Comparison of ENCODE assay signal across 11 cellular contexts in genomic region chr9:137168575-137168906, GRCh38. TPM values are rescaled to one million over a fixed set of nuclear protein-coding genes. Genes with fewer than 3 reads are reported as not detected.
DNase-seq lines count a peak whose midpoint lies in the region; ATAC-seq and TF ChIP-seq lines count a peak whose summit lies in the region.
"Had no signal": no experiment of that assay in that cellular context is flagged by ENCODE, and none has a peak within 500 bp of the region (broad histone marks: within the 10 kb centered on the region; RNA-seq: fewer than 3 reads in every experiment).

No MANE protein-coding gene starts in this region.

- no peak for DNase-seq in T-helper 2 cell treated with Interferon-gamma antibody and Interleukin-4, amounts not matched to agents 5 μg/mL and 100 μg/mL, for 36 hours (ENCODE audit: low spot score)
- no peak for DNase-seq in T-helper 2 cell
- DNase-seq in WERI-Rb-1 = no peak
- no peak for DNase-seq in testis
- no peak for DNase-seq in DMS114 treated with DMSO at 0.1 percent for 48 hours (lab: John Stamatoyannopoulos, UW; ENCODE audit: unreplicated experiment)
- no peak for DNase-seq in activated T-helper 1 cell treated with anti-CD3 and anti-CD28 coated beads, Interleukin-12 subunit alpha, Interleukin-12 subunit beta, Interleukin-2, Interleukin-4 antibody, amounts not matched to agents 30 ng/mL and 10 ng/mL and 1 ng/mL, durations not matched to agents 14 hours and 24 hours and 36 hours (ENCODE audit: low spot score)
- DNase-seq: CD4-positive, CD25-positive, alpha-beta regulatory T cell; central memory CD4-positive, alpha-beta T cell had no signal

- intact Hi-C loops in testis (cut with DNase I; ENCODE audit: low total_unique reads) = no loop called here
- intact Hi-C loops in activated T-helper 1 cell treated with anti-CD3 and anti-CD28 coated beads, Interleukin-12 subunit alpha, Interleukin-12 subunit beta, Interleukin-2, Interleukin-4 antibody, amounts not matched to agents 30 ng/mL and 10 ng/mL and 1 ng/mL, durations not matched to agents 14 hours and 24 hours and 36 hours (cut with micrococcal nuclease) = loop anchor here (2.0 kb wide), 1 partner anchor 30 kb away; the partner anchor contains the start of gene GRIN1

- H3K4me1 ChIP-seq in testis = peaks cover 15% of the 10 kb centered on the region

- H3K36me3 Mint-ChIP-seq in T-helper 2 cell treated with Interferon-gamma antibody and Interleukin-4, amounts not matched to agents 5 μg/mL and 100 μg/mL, for 36 hours (ENCODE audit: low read depth) = no peaks in the 10 kb centered on the region
- no peaks in the 10 kb centered on the region for H3K36me3 Mint-ChIP-seq in activated T-helper 1 cell treated with anti-CD3 and anti-CD28 coated beads, Interleukin-12 subunit alpha, Interleukin-12 subunit beta, Interleukin-2, Interleukin-4 antibody, amounts not matched to agents 30 ng/mL and 10 ng/mL and 1 ng/mL, durations not matched to agents 14 hours and 24 hours and 36 hours (ENCODE audit: low read depth)
- H3K36me3 Mint-ChIP-seq: CD4-positive, CD25-positive, alpha-beta regulatory T cell had no signal

- peak overlapping the region; percentile 61; the same call in 1 of the 2 replicates for H3K27ac ChIP-seq in WERI-Rb-1
- no peak overlapping the region for H3K27ac ChIP-seq in testis

- H3K27me3 Mint-ChIP-seq in T-helper 2 cell treated with Interferon-gamma antibody and Interleukin-4, amounts not matched to agents 5 μg/mL and 100 μg/mL, for 36 hours (ENCODE audit: low read depth) = peaks cover 33% of the 10 kb centered on the region
- peaks cover 26% of the 10 kb centered on the region for H3K27me3 Mint-ChIP-seq in activated T-helper 1 cell treated with anti-CD3 and anti-CD28 coated beads, Interleukin-12 subunit alpha, Interleukin-12 subunit beta, Interleukin-2, Interleukin-4 antibody, amounts not matched to agents 30 ng/mL and 10 ng/mL and 1 ng/mL, durations not matched to agents 14 hours and 24 hours and 36 hours (ENCODE audit: insufficient read depth)

- H3K9me3 ChIP-seq in WERI-Rb-1 (ENCODE audit: severe bottlenecking) = no peaks in the 10 kb centered on the region
- no peaks in the 10 kb centered on the region for H3K9me3 ChIP-seq in iPS-18c (ENCODE audit: control insufficient read depth, insufficient read depth, low read length)
- no peaks in the 10 kb centered on the region for H3K9me3 ChIP-seq in testis

- 0% methylated on average over 20 of the region's 35 CpGs; no CpG with 5 or more reads in 1 of the 2 donors for WGBS in testis, 2 donors

- H3K27ac Mint-ChIP-seq in T-helper 2 cell treated with Interferon-gamma antibody and Interleukin-4, amounts not matched to agents 5 μg/mL and 100 μg/mL, for 36 hours = no peak overlapping the region
- H3K27ac Mint-ChIP-seq in activated T-helper 1 cell treated with anti-CD3 and anti-CD28 coated beads, Interleukin-12 subunit alpha, Interleukin-12 subunit beta, Interleukin-2, Interleukin-4 antibody, amounts not matched to agents 30 ng/mL and 10 ng/mL and 1 ng/mL, durations not matched to agents 14 hours and 24 hours and 36 hours = no peak overlapping the region
- H3K27ac Mint-ChIP-seq: CD4-positive, CD25-positive, alpha-beta regulatory T cell had no signal

- H3K4me3 ChIP-seq in WERI-Rb-1 (ENCODE audit: low read depth, low read length) = peak overlapping the region; percentile 48
- H3K4me3 ChIP-seq in iPS-18c (ENCODE audit: insufficient read depth, low read depth, low read length) = peak overlapping the region; percentile 62
- peak overlapping the region; percentile 26 to 38 for H3K4me3 ChIP-seq in testis

- TF ChIP-seq CTCF in WERI-Rb-1 (IDR thresholded peaks at IDR 0.05; ENCODE audit: low read depth, low read length) (no peak), testis (IDR thresholded peaks at IDR 0.05) (no peak)

- no peak for ATAC-seq in GM19035 (IDR thresholded peaks at IDR 0.05; ENCODE audit: unreplicated experiment)

- H3K4me1 Mint-ChIP-seq in T-helper 2 cell treated with Interferon-gamma antibody and Interleukin-4, amounts not matched to agents 5 μg/mL and 100 μg/mL, for 36 hours (ENCODE audit: low read depth) = no peaks in the 10 kb centered on the region
- no peaks in the 10 kb centered on the region for H3K4me1 Mint-ChIP-seq in activated T-helper 1 cell treated with anti-CD3 and anti-CD28 coated beads, Interleukin-12 subunit alpha, Interleukin-12 subunit beta, Interleukin-2, Interleukin-4 antibody, amounts not matched to agents 30 ng/mL and 10 ng/mL and 1 ng/mL, durations not matched to agents 14 hours and 24 hours and 36 hours (ENCODE audit: low read depth)

- no peaks in the 10 kb centered on the region for H3K36me3 ChIP-seq in WERI-Rb-1
- no peaks in the 10 kb centered on the region for H3K36me3 ChIP-seq in testis (ENCODE audit: low read depth, missing control alignments)

- peak overlapping the region; percentile 29 for H3K4me3 Mint-ChIP-seq in T-helper 2 cell treated with Interferon-gamma antibody and Interleukin-4, amounts not matched to agents 5 μg/mL and 100 μg/mL, for 36 hours
- H3K4me3 Mint-ChIP-seq in activated T-helper 1 cell treated with anti-CD3 and anti-CD28 coated beads, Interleukin-12 subunit alpha, Interleukin-12 subunit beta, Interleukin-2, Interleukin-4 antibody, amounts not matched to agents 30 ng/mL and 10 ng/mL and 1 ng/mL, durations not matched to agents 14 hours and 24 hours and 36 hours = no peak overlapping the region

- H3K27me3 ChIP-seq in WERI-Rb-1 (ENCODE audit: insufficient read depth, low read depth, severe bottlenecking) = no peaks in the 10 kb centered on the region
- no peaks in the 10 kb centered on the region for H3K27me3 ChIP-seq in testis

- no peaks in the 10 kb centered on the region for H3K9me3 Mint-ChIP-seq in T-helper 2 cell treated with Interferon-gamma antibody and Interleukin-4, amounts not matched to agents 5 μg/mL and 100 μg/mL, for 36 hours
- no peaks in the 10 kb centered on the region for H3K9me3 Mint-ChIP-seq in activated T-helper 1 cell treated with anti-CD3 and anti-CD28 coated beads, Interleukin-12 subunit alpha, Interleukin-12 subunit beta, Interleukin-2, Interleukin-4 antibody, amounts not matched to agents 30 ng/mL and 10 ng/mL and 1 ng/mL, durations not matched to agents 14 hours and 24 hours and 36 hours

- no peak for TF ChIP-seq POLR2A in testis (IDR thresholded peaks at IDR 0.05)

RNA-seq across cellular contexts. Expression of gene LRRC26, which starts 1.3 kb away (rescaled TPM):
- total RNA-seq in testis = 1 to 10 TPM; 2.4 to 5.1 TPM
- not detected for polyA plus RNA-seq in testis (ENCODE audit: insufficient read depth, low read depth, low replicate concordance)
- total RNA-seq in activated T-helper 1 cell treated with anti-CD3 and anti-CD28 coated beads, Interleukin-12 subunit alpha, Interleukin-12 subunit beta, Interleukin-2, Interleukin-4 antibody, amounts not matched to agents 30 ng/mL and 10 ng/mL and 1 ng/mL, durations not matched to agents 14 hours and 24 hours and 36 hours = 0.21 TPM in 1 of 2 replicates, not detected in the other
- total RNA-seq: CD4-positive, CD25-positive, alpha-beta regulatory T cell had no signal
- polyA plus RNA-seq: CD4-positive, CD25-positive, alpha-beta regulatory T cell had no signal

RNA-seq across cellular contexts. Expression of gene TMEM210, which starts 3.3 kb away (rescaled TPM):
- total RNA-seq in testis = 10 to 100 TPM; 19.8 to 37.9 TPM
- polyA plus RNA-seq in testis (ENCODE audit: insufficient read depth, low read depth, low replicate concordance) = 83.2 TPM
- total RNA-seq in activated T-helper 1 cell treated with anti-CD3 and anti-CD28 coated beads, Interleukin-12 subunit alpha, Interleukin-12 subunit beta, Interleukin-2, Interleukin-4 antibody, amounts not matched to agents 30 ng/mL and 10 ng/mL and 1 ng/mL, durations not matched to agents 14 hours and 24 hours and 36 hours = not detected in 2 replicates
- total RNA-seq: CD4-positive, CD25-positive, alpha-beta regulatory T cell; occipital lobe had no signal
- polyA plus RNA-seq: CD4-positive, CD25-positive, alpha-beta regulatory T cell had no signal

RNA-seq across cellular contexts. Expression of gene ANAPC2, which starts 19.8 kb away (rescaled TPM):
- 10 to 100 TPM; 91.0 to 98.5 TPM for total RNA-seq in testis
- polyA plus RNA-seq in testis (ENCODE audit: insufficient read depth, low read depth, low replicate concordance) = 80.6 TPM
- total RNA-seq in activated T-helper 1 cell treated with anti-CD3 and anti-CD28 coated beads, Interleukin-12 subunit alpha, Interleukin-12 subunit beta, Interleukin-2, Interleukin-4 antibody, amounts not matched to agents 30 ng/mL and 10 ng/mL and 1 ng/mL, durations not matched to agents 14 hours and 24 hours and 36 hours = 62.5 and 63.6 TPM in 2 replicates

RNA-seq across cellular contexts. Expression of gene SSNA1, which starts 19.9 kb away (rescaled TPM):
- total RNA-seq in testis = 100 to 1,000 TPM; 134 to 137 TPM
- polyA plus RNA-seq in testis (ENCODE audit: insufficient read depth, low read depth, low replicate concordance) = 211 TPM
- total RNA-seq in activated T-helper 1 cell treated with anti-CD3 and anti-CD28 coated beads, Interleukin-12 subunit alpha, Interleukin-12 subunit beta, Interleukin-2, Interleukin-4 antibody, amounts not matched to agents 30 ng/mL and 10 ng/mL and 1 ng/mL, durations not matched to agents 14 hours and 24 hours and 36 hours = 101 and 105 TPM in 2 replicates

RNA-seq across cellular contexts. Expression of gene GRIN1, which starts 29.6 kb away (rescaled TPM):
- total RNA-seq in testis = 1 to 10 TPM; 1.5 to 3.8 TPM
- 0.79 TPM for polyA plus RNA-seq in testis (ENCODE audit: insufficient read depth, low read depth, low replicate concordance)
- total RNA-seq in activated T-helper 1 cell treated with anti-CD3 and anti-CD28 coated beads, Interleukin-12 subunit alpha, Interleukin-12 subunit beta, Interleukin-2, Interleukin-4 antibody, amounts not matched to agents 30 ng/mL and 10 ng/mL and 1 ng/mL, durations not matched to agents 14 hours and 24 hours and 36 hours = 0.05 TPM in 2 replicates
- total RNA-seq: CD4-positive, CD25-positive, alpha-beta regulatory T cell had no signal
- polyA plus RNA-seq: CD4-positive, CD25-positive, alpha-beta regulatory T cell had no signal

Comparison
In these comparisons a context has a peak if more than half of its experiments do, and no peak if none do; other contexts are left out.
1. RNA of gene TMEM210, which starts 3.3 kb away (total RNA-seq): 19.8 to 37.9 TPM in testis; not detected in activated T-helper 1 cell treated with anti-CD3 and anti-CD28 coated beads, Interleukin-12 subunit alpha, Interleukin-12 subunit beta, Interleukin-2, Interleukin-4 antibody, amounts not matched to agents 30 ng/mL and 10 ng/mL and 1 ng/mL, durations not matched to agents 14 hours and 24 hours and 36 hours; every median in the first group is over 10 times any median in the second.
2. Peak in every context shown above with its lines, with median percentiles within 50 percentile points of each other: H3K4me3 ChIP-seq.